Comparison of ENCODE assay signal across 8 cellular contexts in genomic region chr16:85306071-85306792, GRCh38.
DNase-seq lines count a peak whose midpoint lies in the region; ATAC-seq lines count a peak whose summit lies in the region.

No MANE protein-coding gene starts in this region.

- DNase-seq in C1 segment of cervical spinal cord (lab: John Stamatoyannopoulos, UW) = peak in 11 of 14 donors; percentile 26 to 76 (median 51)
- peak; percentile 92 for DNase-seq in MG63
- DNase-seq in activated CD4-positive, alpha-beta memory T cell treated with anti-CD3 and anti-CD28 coated beads, Interleukin-2, amount 10 ng/mL, durations not matched to agents 7 days and 5 days = peak; percentile 89
- DNase-seq in effector CD8-positive, alpha-beta T cell (lab: John Stamatoyannopoulos, UW) = peak; percentile 64
- peak; percentile 68 to 87 (median 80) for DNase-seq in stimulated activated naive CD4-positive, alpha-beta T cell (lab: John Stamatoyannopoulos, UW)

- peak overlapping the region; percentile 85 for H3K27ac Mint-ChIP-seq in activated CD4-positive, alpha-beta memory T cell treated with anti-CD3 and anti-CD28 coated beads, Interleukin-2, amount 10 ng/mL, durations not matched to agents 7 days and 5 days

- peaks cover 1% of the 10 kb centered on the region for H3K27me3 Mint-ChIP-seq in activated CD4-positive, alpha-beta memory T cell treated with anti-CD3 and anti-CD28 coated beads, Interleukin-2, amount 10 ng/mL, durations not matched to agents 7 days and 5 days

- peaks cover 13 to 19% of the 10 kb centered on the region in 2 donors for H3K4me1 ChIP-seq in mucosa of rectum (ENCODE audit: control insufficient read depth in 2 of 2, insufficient read depth in 2 of 2, low read length in 2 of 2)

- peak overlapping the region; percentile 6 to 10 for H3K9ac ChIP-seq in mucosa of rectum (ENCODE audit: low read depth in 1 of 2, low read length in 2 of 2)

- H3K4me3 ChIP-seq in MG63 = no peak overlapping the region
- no peak overlapping the region for H3K4me3 ChIP-seq in mucosa of rectum (ENCODE audit: low read length in 2 of 2)

- no peak overlapping the region for H3K4me3 Mint-ChIP-seq in activated CD4-positive, alpha-beta memory T cell treated with anti-CD3 and anti-CD28 coated beads, Interleukin-2, amount 10 ng/mL, durations not matched to agents 7 days and 5 days

- H3K36me3 ChIP-seq in MG63 = no peaks in the 10 kb centered on the region
- H3K36me3 ChIP-seq in mucosa of rectum (ENCODE audit: control insufficient read depth in 2 of 2, insufficient read depth in 2 of 2, low read length in 2 of 2) = no peaks in the 10 kb centered on the region

- ATAC-seq in GM21515 (IDR thresholded peaks at IDR 0.05; ENCODE audit: unreplicated experiment) (peak; percentile 58), HG02840 (IDR thresholded peaks at IDR 0.05; ENCODE audit: low FRiP score, unreplicated experiment) (no peak)

- H3K27ac ChIP-seq in mucosa of rectum (ENCODE audit: low read depth in 2 of 2, low read length in 2 of 2) = peak overlapping the region in 1 of 2 donors; percentile 38

- no peaks in the 10 kb centered on the region for H3K36me3 Mint-ChIP-seq in activated CD4-positive, alpha-beta memory T cell treated with anti-CD3 and anti-CD28 coated beads, Interleukin-2, amount 10 ng/mL, durations not matched to agents 7 days and 5 days (ENCODE audit: low read depth)

- CTCF ChIA-PET in activated CD4-positive, alpha-beta memory T cell treated with anti-CD3 and anti-CD28 coated beads, Interleukin-2, amount 10 ng/mL, durations not matched to agents 7 days and 5 days (lab: Charles Lee) = interaction anchor here (0.9 to 4.2 kb wide), 4 partner anchors 10 to 310 kb away, joined by 3 to 26 read pairs (median 4); no protein-coding TSS in a partner anchor

- peaks cover 53% of the 10 kb centered on the region for H3K4me1 Mint-ChIP-seq in activated CD4-positive, alpha-beta memory T cell treated with anti-CD3 and anti-CD28 coated beads, Interleukin-2, amount 10 ng/mL, durations not matched to agents 7 days and 5 days

- H3K9me3 ChIP-seq in MG63 = no peaks in the 10 kb centered on the region
- no peaks in the 10 kb centered on the region for H3K9me3 ChIP-seq in mucosa of rectum (ENCODE audit: control insufficient read depth in 2 of 2, low read length in 2 of 2)

- POLR2A ChIA-PET in activated CD4-positive, alpha-beta memory T cell treated with anti-CD3 and anti-CD28 coated beads, Interleukin-2, amount 10 ng/mL, durations not matched to agents 7 days and 5 days (lab: Charles Lee) = interaction anchor here (1.0 kb wide), 1 partner anchor 24 kb away, joined by 3 read pairs; no protein-coding TSS in a partner anchor

- no peaks in the 10 kb centered on the region for H3K27me3 ChIP-seq in MG63
- H3K27me3 ChIP-seq in mucosa of rectum (ENCODE audit: control insufficient read depth in 2 of 2, insufficient read depth in 2 of 2, low read length in 2 of 2) = no peaks in the 10 kb centered on the region

- no peaks in the 10 kb centered on the region for H3K9me3 Mint-ChIP-seq in activated CD4-positive, alpha-beta memory T cell treated with anti-CD3 and anti-CD28 coated beads, Interleukin-2, amount 10 ng/mL, durations not matched to agents 7 days and 5 days
